Comparison of ENCODE assay signal across 28 cellular contexts in genomic region chr15:44574734-44575133, GRCh38. TPM values are rescaled to one million over a fixed set of nuclear protein-coding genes. Genes with fewer than 3 reads are reported as not detected.
DNase-seq lines count a peak whose midpoint lies in the region; ATAC-seq lines count a peak whose summit lies in the region.
"Had no signal": no experiment of that assay in that cellular context is flagged by ENCODE, and none has a peak within 500 bp of the region (broad histone marks: within the 10 kb centered on the region; RNA-seq: fewer than 3 reads in every experiment).

No MANE protein-coding gene starts in this region.

- no peak for DNase-seq in activated naive CD4-positive, alpha-beta T cell treated with anti-CD3 and anti-CD28 coated beads, Interleukin-2, amount 50 U/mL, for 16 hours
- DNase-seq in CD4-positive, alpha-beta memory T cell: no peak
- no peak for DNase-seq in activated T-helper 1 cell treated with anti-CD3 and anti-CD28 coated beads, Interleukin-12 subunit alpha, Interleukin-12 subunit beta, Interleukin-2, Interleukin-4 antibody, amounts not matched to agents 30 ng/mL and 10 ng/mL and 1 ng/mL, durations not matched to agents 14 hours and 24 hours and 36 hours (ENCODE audit: low spot score)
- no peak for DNase-seq in naive thymus-derived CD4-positive, alpha-beta T cell
- DNase-seq in iPS-NIHi11 (ENCODE audit: low spot score) (no peak), activated gamma-delta T cell (lab: John Stamatoyannopoulos, UW) (no peak)
- DNase-seq: activated CD4-positive, alpha-beta T cell treated with anti-CD3 and anti-CD28 coated beads for 48 hours; activated effector memory CD4-positive, alpha-beta T cell treated with Interleukin-2 at 50 U/mL for 16 hours; amygdala; effector CD4-positive, alpha-beta T cell; lower lobe of right lung; mucosa of descending colon; NCI-H1092 treated with DMSO at 0.1 percent for 48 hours; NCI-H1930; NCI-H69; Peyer's patch; sigmoid colon; stimulated activated CD4-positive, alpha-beta T cell treated with anti-CD3 and anti-CD28 coated beads, Interleukin-4, amount 100 ng/mL, for 24 hours; stimulated activated naive CD4-positive, alpha-beta T cell; testis had no signal

- peak overlapping the region; percentile 61 for H3K27ac Mint-ChIP-seq in activated naive CD4-positive, alpha-beta T cell treated with anti-CD3 and anti-CD28 coated beads, Interleukin-2, amount 50 U/mL, for 24 hours
- H3K27ac Mint-ChIP-seq in CD4-positive, alpha-beta memory T cell: peak overlapping the region in 6 of 7 donors; percentile 34 to 86 (median 82)
- peak overlapping the region; percentile 34 for H3K27ac Mint-ChIP-seq in activated T-helper 1 cell treated with anti-CD3 and anti-CD28 coated beads, Interleukin-12 subunit alpha, Interleukin-12 subunit beta, Interleukin-2, Interleukin-4 antibody, amounts not matched to agents 30 ng/mL and 10 ng/mL and 1 ng/mL, durations not matched to agents 14 hours and 24 hours and 36 hours
- peak overlapping the region; percentile 4 to 90 (median 69) for H3K27ac Mint-ChIP-seq in naive thymus-derived CD4-positive, alpha-beta T cell
- H3K27ac Mint-ChIP-seq: progenitor cell of endocrine pancreas had no signal

- H3K27me3 ChIP-seq in CD4-positive, alpha-beta memory T cell (ENCODE audit: insufficient read depth, low read length): no peaks in the 10 kb centered on the region
- H3K27me3 ChIP-seq in naive thymus-derived CD4-positive, alpha-beta T cell (ENCODE audit: control insufficient read depth in 2 of 2, insufficient read depth in 2 of 2, low read length in 2 of 2): no peaks in the 10 kb centered on the region
- H3K27me3 ChIP-seq: BLaER1, Peyer's patch, sigmoid colon, SJSA1, testis had no signal

- peaks cover 14% of the 10 kb centered on the region for H3K36me3 ChIP-seq in CD4-positive, alpha-beta memory T cell (ENCODE audit: insufficient read depth, low read length)
- H3K36me3 ChIP-seq in naive thymus-derived CD4-positive, alpha-beta T cell (ENCODE audit: control insufficient read depth in 2 of 3, insufficient read depth in 3 of 3, low read length in 3 of 3): peaks cover 0 to 40% (median 0%) of the 10 kb centered on the region in 3 experiments

- H3K4me1 ChIP-seq in CD4-positive, alpha-beta memory T cell (ENCODE audit: insufficient read depth, low read length): peaks cover 14% of the 10 kb centered on the region
- peaks cover 9 to 10% of the 10 kb centered on the region in 2 donors for H3K4me1 ChIP-seq in naive thymus-derived CD4-positive, alpha-beta T cell (ENCODE audit: control insufficient read depth in 2 of 2, insufficient read depth in 2 of 2, low read length in 2 of 2)
- H3K4me1 ChIP-seq: HAP-1, lower lobe of right lung, sigmoid colon, SJSA1, testis had no signal

- H3K36me3 Mint-ChIP-seq in activated naive CD4-positive, alpha-beta T cell treated with anti-CD3 and anti-CD28 coated beads, Interleukin-2, amount 50 U/mL, for 24 hours: no peaks in the 10 kb centered on the region
- peaks cover 20 to 38% of the 10 kb centered on the region in 2 donors for H3K36me3 Mint-ChIP-seq in CD4-positive, alpha-beta memory T cell
- peaks cover 23% of the 10 kb centered on the region for H3K36me3 Mint-ChIP-seq in activated T-helper 1 cell treated with anti-CD3 and anti-CD28 coated beads, Interleukin-12 subunit alpha, Interleukin-12 subunit beta, Interleukin-2, Interleukin-4 antibody, amounts not matched to agents 30 ng/mL and 10 ng/mL and 1 ng/mL, durations not matched to agents 14 hours and 24 hours and 36 hours (ENCODE audit: low read depth)
- peaks cover 0 to 30% (median 8%) of the 10 kb centered on the region in 5 donors for H3K36me3 Mint-ChIP-seq in naive thymus-derived CD4-positive, alpha-beta T cell

- POLR2A ChIA-PET in CD4-positive, alpha-beta memory T cell (lab: Charles Lee; ENCODE audit: partially characterized antibody): interaction anchor here (2.0 kb wide), 1 partner anchor 29 kb away, joined by 6 read pairs; no protein-coding TSS in a partner anchor
- POLR2A ChIA-PET in naive thymus-derived CD4-positive, alpha-beta T cell (lab: Charles Lee): interaction anchor here (0.6 to 0.8 kb wide), 3 partner anchors 14 to 179 kb away, joined by 3 read pairs; no protein-coding TSS in a partner anchor

- CTCF ChIA-PET in CD4-positive, alpha-beta memory T cell (lab: Charles Lee; ENCODE audit: partially characterized antibody): interaction anchor here (1.1 to 9.3 kb wide), 6 partner anchors 12 to 461 kb away, joined by 3 to 97 read pairs (median 4); partner anchors contain the start of gene SPG11
- CTCF ChIA-PET in naive thymus-derived CD4-positive, alpha-beta T cell (lab: Charles Lee): interaction anchor here (1.0 to 2.1 kb wide), 2 partner anchors 9 to 162 kb away, joined by 3 to 7 read pairs; no protein-coding TSS in a partner anchor

- H3K27ac ChIP-seq in CD4-positive, alpha-beta memory T cell (ENCODE audit: low read depth, low read length): no peak overlapping the region
- H3K27ac ChIP-seq in naive thymus-derived CD4-positive, alpha-beta T cell (ENCODE audit: low read depth, low read length): no peak overlapping the region
- H3K27ac ChIP-seq: BLaER1, lower lobe of right lung, Peyer's patch, sigmoid colon, SJSA1, testis had no signal

- peaks cover 8% of the 10 kb centered on the region for H3K4me1 Mint-ChIP-seq in activated naive CD4-positive, alpha-beta T cell treated with anti-CD3 and anti-CD28 coated beads, Interleukin-2, amount 50 U/mL, for 24 hours
- peaks cover 9 to 25% (median 15%) of the 10 kb centered on the region in 4 donors for H3K4me1 Mint-ChIP-seq in CD4-positive, alpha-beta memory T cell
- H3K4me1 Mint-ChIP-seq in activated T-helper 1 cell treated with anti-CD3 and anti-CD28 coated beads, Interleukin-12 subunit alpha, Interleukin-12 subunit beta, Interleukin-2, Interleukin-4 antibody, amounts not matched to agents 30 ng/mL and 10 ng/mL and 1 ng/mL, durations not matched to agents 14 hours and 24 hours and 36 hours (ENCODE audit: low read depth): peaks cover 22% of the 10 kb centered on the region
- H3K4me1 Mint-ChIP-seq in naive thymus-derived CD4-positive, alpha-beta T cell: peaks cover 8 to 19% (median 11%) of the 10 kb centered on the region in 7 donors

- H3K4me3 ChIP-seq in CD4-positive, alpha-beta memory T cell (ENCODE audit: low read length in 2 of 2): no peak overlapping the region
- H3K4me3 ChIP-seq in naive thymus-derived CD4-positive, alpha-beta T cell (ENCODE audit: low read length): no peak overlapping the region
- H3K4me3 ChIP-seq: BLaER1, GM12878, HAP-1, lower lobe of right lung, mucosa of descending colon, Peyer's patch, sigmoid colon, SJSA1, testis had no signal

- no peak for ATAC-seq in naive thymus-derived CD4-positive, alpha-beta T cell
- ATAC-seq in HG03432 (IDR thresholded peaks at IDR 0.05; ENCODE audit: unreplicated experiment): no peak
- ATAC-seq: GM12878, lower lobe of right lung, mucosa of descending colon had no signal

- no peaks in the 10 kb centered on the region for H3K9me3 ChIP-seq in CD4-positive, alpha-beta memory T cell (ENCODE audit: control insufficient read depth in 1 of 2, low read length in 2 of 2)
- no peaks in the 10 kb centered on the region for H3K9me3 ChIP-seq in naive thymus-derived CD4-positive, alpha-beta T cell (ENCODE audit: control insufficient read depth in 2 of 3, low read length in 3 of 3)
- H3K9me3 ChIP-seq: BLaER1, HAP-1, lower lobe of right lung, mucosa of descending colon, Peyer's patch, sigmoid colon, SJSA1, testis had no signal

- intact Hi-C loops in CD4-positive, alpha-beta memory T cell (cut with micrococcal nuclease): loop anchor here (5.0 kb wide), 2 partner anchors 88 to 348 kb away; partner anchors contain the start of gene SPG11
- intact Hi-C loops in activated T-helper 1 cell treated with anti-CD3 and anti-CD28 coated beads, Interleukin-12 subunit alpha, Interleukin-12 subunit beta, Interleukin-2, Interleukin-4 antibody, amounts not matched to agents 30 ng/mL and 10 ng/mL and 1 ng/mL, durations not matched to agents 14 hours and 24 hours and 36 hours (cut with micrococcal nuclease): loop anchor here (5.0 kb wide), 1 partner anchor 448 kb away; the partner anchor contains the start of gene SORD
- intact Hi-C loops in naive thymus-derived CD4-positive, alpha-beta T cell (cut with micrococcal nuclease): loop anchor here (5.0 kb wide), 4 partner anchors 37 to 543 kb away; partner anchors contain the start of genes EIF3J (in 1 of the 2) and SORD (in 1 of the 2)

- no peaks in the 10 kb centered on the region for H3K9me3 Mint-ChIP-seq in activated naive CD4-positive, alpha-beta T cell treated with anti-CD3 and anti-CD28 coated beads, Interleukin-2, amount 50 U/mL, for 24 hours
- no peaks in the 10 kb centered on the region for H3K9me3 Mint-ChIP-seq in CD4-positive, alpha-beta memory T cell
- H3K9me3 Mint-ChIP-seq in activated T-helper 1 cell treated with anti-CD3 and anti-CD28 coated beads, Interleukin-12 subunit alpha, Interleukin-12 subunit beta, Interleukin-2, Interleukin-4 antibody, amounts not matched to agents 30 ng/mL and 10 ng/mL and 1 ng/mL, durations not matched to agents 14 hours and 24 hours and 36 hours: no peaks in the 10 kb centered on the region
- H3K9me3 Mint-ChIP-seq in naive thymus-derived CD4-positive, alpha-beta T cell: no peaks in the 10 kb centered on the region
- H3K9me3 Mint-ChIP-seq: IgD-negative memory B cell had no signal

- no peaks in the 10 kb centered on the region for H3K27me3 Mint-ChIP-seq in activated naive CD4-positive, alpha-beta T cell treated with anti-CD3 and anti-CD28 coated beads, Interleukin-2, amount 50 U/mL, for 24 hours
- no peaks in the 10 kb centered on the region for H3K27me3 Mint-ChIP-seq in CD4-positive, alpha-beta memory T cell
- no peaks in the 10 kb centered on the region for H3K27me3 Mint-ChIP-seq in activated T-helper 1 cell treated with anti-CD3 and anti-CD28 coated beads, Interleukin-12 subunit alpha, Interleukin-12 subunit beta, Interleukin-2, Interleukin-4 antibody, amounts not matched to agents 30 ng/mL and 10 ng/mL and 1 ng/mL, durations not matched to agents 14 hours and 24 hours and 36 hours (ENCODE audit: insufficient read depth)
- H3K27me3 Mint-ChIP-seq in naive thymus-derived CD4-positive, alpha-beta T cell: no peaks in the 10 kb centered on the region
- H3K27me3 Mint-ChIP-seq: IgD-negative memory B cell, progenitor cell of endocrine pancreas had no signal

- no peak overlapping the region for H3K4me3 Mint-ChIP-seq in activated naive CD4-positive, alpha-beta T cell treated with anti-CD3 and anti-CD28 coated beads, Interleukin-2, amount 50 U/mL, for 24 hours
- no peak overlapping the region for H3K4me3 Mint-ChIP-seq in CD4-positive, alpha-beta memory T cell
- H3K4me3 Mint-ChIP-seq in activated T-helper 1 cell treated with anti-CD3 and anti-CD28 coated beads, Interleukin-12 subunit alpha, Interleukin-12 subunit beta, Interleukin-2, Interleukin-4 antibody, amounts not matched to agents 30 ng/mL and 10 ng/mL and 1 ng/mL, durations not matched to agents 14 hours and 24 hours and 36 hours: no peak overlapping the region
- no peak overlapping the region for H3K4me3 Mint-ChIP-seq in naive thymus-derived CD4-positive, alpha-beta T cell
- H3K4me3 Mint-ChIP-seq: IgD-negative memory B cell had no signal

RNA-seq across cellular contexts. Expression of gene EIF3J, which starts 37.8 kb away (rescaled TPM):
- total RNA-seq in CD4-positive, alpha-beta memory T cell: 10 to 100 TPM; 65.0 to 76.8 TPM
- polyA plus RNA-seq in CD4-positive, alpha-beta memory T cell: 10 to 100 TPM; 20.4 to 31.0 TPM
- 163 and 168 TPM in 2 replicates for total RNA-seq in activated T-helper 1 cell treated with anti-CD3 and anti-CD28 coated beads, Interleukin-12 subunit alpha, Interleukin-12 subunit beta, Interleukin-2, Interleukin-4 antibody, amounts not matched to agents 30 ng/mL and 10 ng/mL and 1 ng/mL, durations not matched to agents 14 hours and 24 hours and 36 hours
- total RNA-seq in naive thymus-derived CD4-positive, alpha-beta T cell: 10 to 100 TPM; 52.9 to 83.4 (median 66.5) TPM
- 10 to 100 TPM; 19.3 to 22.7 TPM for polyA plus RNA-seq in naive thymus-derived CD4-positive, alpha-beta T cell
